Comparison of ENCODE assay signal across 34 cellular contexts in the genomic region with DNA sequence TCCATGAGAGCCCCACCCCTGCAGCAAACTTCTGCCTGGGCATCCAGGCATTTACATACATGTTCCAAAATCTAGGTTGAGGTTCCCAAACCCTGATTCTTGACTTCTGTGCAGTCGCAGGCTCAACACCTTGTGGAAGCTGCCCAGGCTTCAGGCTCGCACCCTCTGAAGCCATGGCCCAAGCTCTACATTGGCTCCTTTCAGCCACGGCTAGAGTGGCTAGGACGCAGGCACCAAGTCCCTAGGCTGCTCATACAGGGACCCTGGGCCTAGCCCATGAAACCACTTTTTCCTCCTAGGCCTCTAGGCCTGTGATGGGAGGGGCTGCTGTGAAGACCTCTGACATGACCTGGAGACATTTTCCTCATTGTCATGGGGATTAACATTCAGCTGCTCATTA.
"Had no signal": no experiment of that assay in that cellular context is flagged by ENCODE, and none has a peak within 500 bp of the region (broad histone marks: within the 10 kb centered on the region; RNA-seq: fewer than 3 reads in every experiment).

No MANE protein-coding gene starts in this region.

- H3K4me3 ChIP-seq: MG63 had no signal

- H3K27me3 ChIP-seq: MG63 had no signal

- H3K9me3 ChIP-seq: MG63 had no signal

- H3K36me3 ChIP-seq: MG63 had no signal

- DNase-seq: Karpas-422, Kasumi-1, MG63, MM.1S, MV-4-11, NCI-H1048, NCI-H1092, NCI-H1092 treated with DMSO at 0.1 percent for 48 hours, NCI-H1105, NCI-H1105 treated with DMSO at 0.1 percent for 48 hours, NCI-H1417, NCI-H1417 treated with DMSO at 0.1 percent for 48 hours, NCI-H1436, NCI-H1436 treated with DMSO at 0.1 percent for 48 hours, NCI-H146, NCI-H1694, NCI-H1694 treated with DMSO at 0.1 percent for 48 hours, NCI-H187, NCI-H187 treated with DMSO at 0.1 percent for 48 hours, NCI-H1930, NCI-H2029, NCI-H2029 treated with DMSO at 0.1 percent for 48 hours, NCI-H2081, NCI-H2081 treated with DMSO at 0.1 percent for 48 hours, NCI-H2107, NCI-H2171, NCI-H2171 treated with DMSO at 0.1 percent for 48 hours, NCI-H2227 treated with DMSO at 0.1 percent for 48 hours, NCI-H226, NCI-H345, NCI-H446, NCI-H446 treated with DMSO at 0.1 percent for 48 hours, NCI-H510A, NCI-H510A treated with DMSO at 0.1 percent for 48 hours had no signal
